Comparison of ENCODE assay signal across 1 cellular context in the genomic region with DNA sequence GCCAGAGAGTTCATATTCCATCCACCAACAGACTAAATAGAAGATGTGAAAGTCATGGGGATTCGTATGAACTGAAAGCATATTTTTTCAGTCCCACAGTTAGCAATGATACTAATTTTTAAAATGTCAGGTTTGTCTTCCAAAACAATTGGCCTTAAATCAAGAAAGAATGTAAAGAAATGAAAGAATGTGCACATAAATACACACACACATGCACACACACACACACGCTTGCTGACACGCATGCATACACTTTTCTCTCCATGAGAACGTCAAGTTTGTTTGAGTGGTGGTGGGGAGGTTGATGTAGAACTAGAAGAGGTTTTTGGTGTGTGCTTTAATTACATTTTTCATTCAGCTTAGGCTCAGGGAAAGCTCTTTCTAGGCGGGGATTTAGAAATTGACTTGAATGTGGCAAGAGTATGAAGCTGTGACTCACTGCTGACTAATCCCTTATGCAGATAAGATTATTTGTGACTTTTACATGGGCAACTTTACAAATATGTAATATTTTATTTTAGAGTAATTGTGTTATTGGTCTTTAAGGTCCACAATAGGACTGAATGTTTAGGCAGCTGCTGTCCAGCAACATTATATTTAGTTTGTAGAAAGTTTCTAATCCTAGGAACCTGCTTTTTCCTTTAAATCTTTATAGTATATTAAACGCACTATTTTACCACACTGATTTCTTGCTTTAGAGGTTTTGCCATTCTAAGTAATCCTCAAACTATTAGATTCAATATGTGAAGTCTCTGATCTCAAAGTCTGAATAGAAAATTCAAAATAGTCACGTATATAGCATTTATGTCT.
TF ChIP-seq lines count a peak whose summit lies in the region.

No MANE protein-coding gene starts in this region.

TF ChIP-seq in GM23338, 12 proteins besides CTCF, POLR2A, EP300 and RAD21 (continued from another document):
- TF ChIP-seq, protein P1, sequence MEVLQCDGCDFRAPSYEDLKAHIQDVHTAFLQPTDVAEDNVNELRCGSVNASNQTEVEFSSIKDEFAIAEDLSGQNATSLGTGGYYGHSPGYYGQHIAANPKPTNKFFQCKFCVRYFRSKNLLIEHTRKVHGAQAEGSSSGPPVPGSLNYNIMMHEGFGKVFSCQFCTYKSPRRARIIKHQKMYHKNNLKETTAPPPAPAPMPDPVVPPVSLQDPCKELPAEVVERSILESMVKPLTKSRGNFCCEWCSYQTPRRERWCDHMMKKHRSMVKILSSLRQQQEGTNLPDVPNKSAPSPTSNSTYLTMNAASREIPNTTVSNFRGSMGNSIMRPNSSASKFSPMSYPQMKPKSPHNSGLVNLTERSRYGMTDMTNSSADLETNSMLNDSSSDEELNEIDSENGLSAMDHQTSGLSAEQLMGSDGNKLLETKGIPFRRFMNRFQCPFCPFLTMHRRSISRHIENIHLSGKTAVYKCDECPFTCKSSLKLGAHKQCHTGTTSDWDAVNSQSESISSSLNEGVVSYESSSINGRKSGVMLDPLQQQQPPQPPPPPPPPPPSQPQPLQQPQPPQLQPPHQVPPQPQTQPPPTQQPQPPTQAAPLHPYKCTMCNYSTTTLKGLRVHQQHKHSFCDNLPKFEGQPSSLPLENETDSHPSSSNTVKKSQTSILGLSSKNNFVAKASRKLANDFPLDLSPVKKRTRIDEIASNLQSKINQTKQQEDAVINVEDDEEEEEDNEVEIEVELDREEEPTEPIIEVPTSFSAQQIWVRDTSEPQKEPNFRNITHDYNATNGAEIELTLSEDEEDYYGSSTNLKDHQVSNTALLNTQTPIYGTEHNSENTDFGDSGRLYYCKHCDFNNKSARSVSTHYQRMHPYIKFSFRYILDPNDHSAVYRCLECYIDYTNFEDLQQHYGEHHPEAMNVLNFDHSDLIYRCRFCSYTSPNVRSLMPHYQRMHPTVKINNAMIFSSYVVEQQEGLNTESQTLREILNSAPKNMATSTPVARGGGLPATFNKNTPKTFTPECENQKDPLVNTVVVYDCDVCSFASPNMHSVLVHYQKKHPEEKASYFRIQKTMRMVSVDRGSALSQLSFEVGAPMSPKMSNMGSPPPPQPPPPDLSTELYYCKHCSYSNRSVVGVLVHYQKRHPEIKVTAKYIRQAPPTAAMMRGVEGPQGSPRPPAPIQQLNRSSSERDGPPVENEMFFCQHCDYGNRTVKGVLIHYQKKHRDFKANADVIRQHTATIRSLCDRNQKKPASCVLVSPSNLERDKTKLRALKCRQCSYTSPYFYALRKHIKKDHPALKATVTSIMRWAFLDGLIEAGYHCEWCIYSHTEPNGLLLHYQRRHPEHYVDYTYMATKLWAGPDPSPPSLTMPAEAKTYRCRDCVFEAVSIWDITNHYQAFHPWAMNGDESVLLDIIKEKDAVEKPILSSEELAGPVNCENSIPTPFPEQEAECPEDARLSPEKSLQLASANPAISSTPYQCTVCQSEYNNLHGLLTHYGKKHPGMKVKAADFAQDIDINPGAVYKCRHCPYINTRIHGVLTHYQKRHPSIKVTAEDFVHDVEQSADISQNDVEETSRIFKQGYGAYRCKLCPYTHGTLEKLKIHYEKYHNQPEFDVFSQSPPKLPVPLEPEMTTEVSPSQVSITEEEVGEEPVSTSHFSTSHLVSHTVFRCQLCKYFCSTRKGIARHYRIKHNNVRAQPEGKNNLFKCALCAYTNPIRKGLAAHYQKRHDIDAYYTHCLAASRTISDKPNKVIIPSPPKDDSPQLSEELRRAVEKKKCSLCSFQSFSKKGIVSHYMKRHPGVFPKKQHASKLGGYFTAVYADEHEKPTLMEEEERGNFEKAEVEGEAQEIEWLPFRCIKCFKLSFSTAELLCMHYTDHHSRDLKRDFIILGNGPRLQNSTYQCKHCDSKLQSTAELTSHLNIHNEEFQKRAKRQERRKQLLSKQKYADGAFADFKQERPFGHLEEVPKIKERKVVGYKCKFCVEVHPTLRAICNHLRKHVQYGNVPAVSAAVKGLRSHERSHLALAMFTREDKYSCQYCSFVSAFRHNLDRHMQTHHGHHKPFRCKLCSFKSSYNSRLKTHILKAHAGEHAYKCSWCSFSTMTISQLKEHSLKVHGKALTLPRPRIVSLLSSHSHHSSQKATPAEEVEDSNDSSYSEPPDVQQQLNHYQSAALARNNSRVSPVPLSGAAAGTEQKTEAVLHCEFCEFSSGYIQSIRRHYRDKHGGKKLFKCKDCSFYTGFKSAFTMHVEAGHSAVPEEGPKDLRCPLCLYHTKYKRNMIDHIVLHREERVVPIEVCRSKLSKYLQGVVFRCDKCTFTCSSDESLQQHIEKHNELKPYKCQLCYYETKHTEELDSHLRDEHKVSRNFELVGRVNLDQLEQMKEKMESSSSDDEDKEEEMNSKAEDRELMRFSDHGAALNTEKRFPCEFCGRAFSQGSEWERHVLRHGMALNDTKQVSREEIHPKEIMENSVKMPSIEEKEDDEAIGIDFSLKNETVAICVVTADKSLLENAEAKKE (CRISPR knock-in tag; IDR thresholded peaks at IDR 0.05), result no peak
- TF ChIP-seq, protein P2, sequence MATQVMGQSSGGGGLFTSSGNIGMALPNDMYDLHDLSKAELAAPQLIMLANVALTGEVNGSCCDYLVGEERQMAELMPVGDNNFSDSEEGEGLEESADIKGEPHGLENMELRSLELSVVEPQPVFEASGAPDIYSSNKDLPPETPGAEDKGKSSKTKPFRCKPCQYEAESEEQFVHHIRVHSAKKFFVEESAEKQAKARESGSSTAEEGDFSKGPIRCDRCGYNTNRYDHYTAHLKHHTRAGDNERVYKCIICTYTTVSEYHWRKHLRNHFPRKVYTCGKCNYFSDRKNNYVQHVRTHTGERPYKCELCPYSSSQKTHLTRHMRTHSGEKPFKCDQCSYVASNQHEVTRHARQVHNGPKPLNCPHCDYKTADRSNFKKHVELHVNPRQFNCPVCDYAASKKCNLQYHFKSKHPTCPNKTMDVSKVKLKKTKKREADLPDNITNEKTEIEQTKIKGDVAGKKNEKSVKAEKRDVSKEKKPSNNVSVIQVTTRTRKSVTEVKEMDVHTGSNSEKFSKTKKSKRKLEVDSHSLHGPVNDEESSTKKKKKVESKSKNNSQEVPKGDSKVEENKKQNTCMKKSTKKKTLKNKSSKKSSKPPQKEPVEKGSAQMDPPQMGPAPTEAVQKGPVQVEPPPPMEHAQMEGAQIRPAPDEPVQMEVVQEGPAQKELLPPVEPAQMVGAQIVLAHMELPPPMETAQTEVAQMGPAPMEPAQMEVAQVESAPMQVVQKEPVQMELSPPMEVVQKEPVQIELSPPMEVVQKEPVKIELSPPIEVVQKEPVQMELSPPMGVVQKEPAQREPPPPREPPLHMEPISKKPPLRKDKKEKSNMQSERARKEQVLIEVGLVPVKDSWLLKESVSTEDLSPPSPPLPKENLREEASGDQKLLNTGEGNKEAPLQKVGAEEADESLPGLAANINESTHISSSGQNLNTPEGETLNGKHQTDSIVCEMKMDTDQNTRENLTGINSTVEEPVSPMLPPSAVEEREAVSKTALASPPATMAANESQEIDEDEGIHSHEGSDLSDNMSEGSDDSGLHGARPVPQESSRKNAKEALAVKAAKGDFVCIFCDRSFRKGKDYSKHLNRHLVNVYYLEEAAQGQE (IDR thresholded peaks at IDR 0.05; ENCODE audit: unreplicated experiment), result no peak
- no peak for TF ChIP-seq ETS1 (IDR thresholded peaks at IDR 0.05)
- TF ChIP-seq POLR2AphosphoS5 (IDR thresholded peaks at IDR 0.05; ENCODE audit: low read depth), result no peak
